In genomic region chr6:3847521-3847920, GRCh38 we compare ENCODE assay signal across 1 cellular context.
TF ChIP-seq lines count a peak whose summit lies in the region.

No MANE protein-coding gene starts in this region.

TF ChIP-seq in HepG2, 621 proteins besides CTCF, POLR2A, EP300 and RAD21 (continued from another document):
- TF ChIP-seq HIC2 (CRISPR knock-in tag; IDR thresholded peaks at IDR 0.05; ENCODE audit: low read depth) (no peak), PRPF4 (IDR thresholded peaks at IDR 0.05; ENCODE audit: low read depth, low read length, poor library complexity, severe bottlenecking) (no peak), HHEX (CRISPR knock-in tag; IDR thresholded peaks at IDR 0.05) (no peak), TEAD3 (CRISPR knock-in tag; optimal IDR thresholded peaks at IDR 0.05; ENCODE audit: borderline replicate concordance) (no peak), AKNA (CRISPR knock-in tag; IDR thresholded peaks at IDR 0.05; ENCODE audit: borderline replicate concordance) (no peak), ZNF142 (CRISPR knock-in tag; IDR thresholded peaks at IDR 0.05) (no peak)
